In genomic region chr9:107173422-107174180, GRCh38 we compare ENCODE assay signal across 15 cellular contexts.
DNase-seq lines count a peak whose midpoint lies in the region; ATAC-seq, FAIRE-seq and TF ChIP-seq lines count a peak whose summit lies in the region.
"Had no signal": no experiment of that assay in that cellular context is flagged by ENCODE, and none has a peak within 500 bp of the region (broad histone marks: within the 10 kb centered on the region; RNA-seq: fewer than 3 reads in every experiment).

No MANE protein-coding gene starts in this region.

- ATAC-seq in HG02870 (IDR thresholded peaks at IDR 0.05; ENCODE audit: unreplicated experiment) = peak; percentile 22
- ATAC-seq: T-helper 17 cell had no signal

- TF ChIP-seq POLR2A in lower leg skin (IDR thresholded peaks at IDR 0.05) (no peak), thyroid gland (IDR thresholded peaks at IDR 0.05) (no peak)

- H3K27me3 ChIP-seq in bronchial epithelial cell (ENCODE audit: control insufficient read depth, insufficient read depth, low read length) (no peaks in the 10 kb centered on the region), skeletal muscle tissue (ENCODE audit: control insufficient read depth in 3 of 3, insufficient read depth in 3 of 3, low read length in 3 of 3) (no peaks in the 10 kb centered on the region), thyroid gland (no peaks in the 10 kb centered on the region)

- no peaks in the 10 kb centered on the region for H3K27me3 Mint-ChIP-seq in activated CD4-positive, alpha-beta T cell treated with anti-CD3 and anti-CD28 coated beads, Interleukin-2, amount 10 ng/mL, durations not matched to agents 24 days and 14 days

- intact Hi-C loops in activated CD4-positive, alpha-beta T cell treated with anti-CD3 and anti-CD28 coated beads, Interleukin-2, amount 10 ng/mL, durations not matched to agents 24 days and 14 days (cut with micrococcal nuclease) = loop anchor here (1.0 to 5.0 kb wide), 4 partner anchors 40 to 169 kb away; partner anchors contain the start of gene RAD23B
- intact Hi-C loops in lower leg skin (cut with DNase I; ENCODE audit: low total_unique reads) = no loop called here
- intact Hi-C loops in thyroid gland (cut with DNase I) = loop anchor here (5.0 kb wide), 1 partner anchor 526 kb away; no protein-coding TSS in a partner anchor

- 85 to 87% methylated on average over 7 of the region's 7 CpGs for WGBS in lower leg skin, 2 donors
- WGBS in thyroid gland, 2 donors = 82 to 85% methylated on average over 7 of the region's 7 CpGs

- no peak for DNase-seq in activated CD4-positive, alpha-beta T cell treated with anti-CD3 and anti-CD28 coated beads, Interleukin-2, amount 10 ng/mL, durations not matched to agents 24 days and 14 days
- no peak for DNase-seq in activated CD4-positive, alpha-beta T cell treated with anti-CD3 and anti-CD28 coated beads, Interleukin-2, amount 50 U/mL, for 4 hours
- DNase-seq in bronchial epithelial cell (ENCODE audit: low read depth) (peak; percentile 77), lower leg skin (ENCODE audit: low spot score in 2 of 2) (no peak), iPS-NIHi7 (ENCODE audit: extremely low spot score) (no peak), thyroid gland (no peak)
- DNase-seq: C1 segment of cervical spinal cord, DMS153, GOT3, hypothalamus, SIG-M5, T-helper 17 cell had no signal

- peaks cover 28 to 62% (median 35%) of the 10 kb centered on the region in 3 donors for H3K4me1 ChIP-seq in skeletal muscle tissue (ENCODE audit: control insufficient read depth in 3 of 3, insufficient read depth in 3 of 3, low read length in 3 of 3)
- no peaks in the 10 kb centered on the region for H3K4me1 ChIP-seq in thyroid gland

- H3K9me3 ChIP-seq in skeletal muscle tissue (ENCODE audit: control insufficient read depth in 3 of 3, low read length in 3 of 3) (no peaks in the 10 kb centered on the region), thyroid gland (no peaks in the 10 kb centered on the region)

- no peak overlapping the region for H3K4me3 ChIP-seq in bronchial epithelial cell (ENCODE audit: low read depth, low read length)
- H3K4me3 ChIP-seq in skeletal muscle tissue (ENCODE audit: low read length in 3 of 3) = no peak overlapping the region
- no peak overlapping the region for H3K4me3 ChIP-seq in lower leg skin (ENCODE audit: low read depth, poor library complexity, severe bottlenecking)
- H3K4me3 ChIP-seq in thyroid gland (replicated peaks in 1 of 3) = no peak overlapping the region

- no peaks in the 10 kb centered on the region for H3K9me3 Mint-ChIP-seq in activated CD4-positive, alpha-beta T cell treated with anti-CD3 and anti-CD28 coated beads, Interleukin-2, amount 10 ng/mL, durations not matched to agents 24 days and 14 days

- TF ChIP-seq CTCF in bronchial epithelial cell (IDR thresholded peaks at IDR 0.05; ENCODE audit: insufficient read depth, low read length, severe bottlenecking) (no peak), lower leg skin (IDR thresholded peaks at IDR 0.05) (no peak), thyroid gland (IDR thresholded peaks at IDR 0.05) (no peak)

- no peaks in the 10 kb centered on the region for H3K36me3 ChIP-seq in bronchial epithelial cell (ENCODE audit: control insufficient read depth, insufficient read depth, low read length)
- H3K36me3 ChIP-seq in skeletal muscle tissue (ENCODE audit: control insufficient read depth in 3 of 3, insufficient read depth in 3 of 3, low read length in 3 of 3) = no peaks in the 10 kb centered on the region
- H3K36me3 ChIP-seq in thyroid gland = no peaks in the 10 kb centered on the region

- no peak overlapping the region for H3K9ac ChIP-seq in skeletal muscle tissue (ENCODE audit: low read depth in 1 of 3, low read length in 3 of 3)

- H3K4me3 Mint-ChIP-seq in activated CD4-positive, alpha-beta T cell treated with anti-CD3 and anti-CD28 coated beads, Interleukin-2, amount 10 ng/mL, durations not matched to agents 24 days and 14 days = no peak overlapping the region
- H3K4me3 Mint-ChIP-seq: T-helper 17 cell had no signal

- peaks cover 9% of the 10 kb centered on the region for H3K4me1 Mint-ChIP-seq in activated CD4-positive, alpha-beta T cell treated with anti-CD3 and anti-CD28 coated beads, Interleukin-2, amount 10 ng/mL, durations not matched to agents 24 days and 14 days

- no peaks in the 10 kb centered on the region for H3K36me3 Mint-ChIP-seq in activated CD4-positive, alpha-beta T cell treated with anti-CD3 and anti-CD28 coated beads, Interleukin-2, amount 10 ng/mL, durations not matched to agents 24 days and 14 days (ENCODE audit: low read depth)

- FAIRE-seq in bronchial epithelial cell (lab: Jason Lieb, UNC) = no peak
- FAIRE-seq: A204.1 had no signal

- H3K27ac Mint-ChIP-seq in activated CD4-positive, alpha-beta T cell treated with anti-CD3 and anti-CD28 coated beads, Interleukin-2, amount 10 ng/mL, durations not matched to agents 24 days and 14 days = peak overlapping the region; percentile 7
- H3K27ac Mint-ChIP-seq: T-helper 17 cell had no signal

- peak overlapping the region; percentile 84 for H3K27ac ChIP-seq in skeletal muscle tissue (ENCODE audit: low read depth, low read length)
- H3K27ac ChIP-seq in thyroid gland = no peak overlapping the region
